In the genomic region with DNA sequence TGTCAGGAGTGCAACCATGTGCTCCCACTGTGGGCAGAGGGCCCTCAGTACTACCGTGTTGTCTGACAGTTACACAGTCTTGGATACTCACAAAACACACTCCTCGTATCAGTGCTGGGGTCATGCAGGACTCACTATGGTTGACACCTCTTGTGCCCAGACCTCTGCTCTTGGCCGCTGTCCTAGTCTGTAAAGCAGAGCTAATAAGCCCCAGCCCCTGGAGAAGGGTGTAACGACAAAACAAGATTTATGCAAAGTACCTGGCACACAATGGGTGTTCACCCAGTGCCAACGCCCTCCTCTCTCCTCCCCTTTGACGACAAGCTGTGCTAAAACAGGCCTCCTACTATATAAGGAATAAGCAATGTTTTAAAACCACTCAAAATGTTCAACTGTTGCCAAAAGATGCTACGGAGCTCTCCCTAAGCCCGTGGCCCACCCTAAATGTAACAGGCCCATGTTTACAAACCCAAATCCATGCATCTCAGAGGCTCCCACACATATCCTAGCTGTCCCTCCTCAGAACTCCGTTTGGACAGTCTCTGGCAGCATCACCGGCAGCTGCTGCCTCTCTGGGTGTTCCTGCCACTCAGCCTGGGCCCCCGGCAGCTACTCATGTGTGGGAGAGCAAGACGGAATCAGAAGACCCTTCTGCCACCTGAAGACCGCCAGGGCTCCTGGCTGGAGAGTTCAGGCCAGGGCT, we compare ENCODE assay signal across 18 cellular contexts.
DNase-seq lines count a peak whose midpoint lies in the region; ATAC-seq and TF ChIP-seq lines count a peak whose summit lies in the region.
"Had no signal": no experiment of that assay in that cellular context is flagged by ENCODE, and none has a peak within 500 bp of the region (broad histone marks: within the 10 kb centered on the region; RNA-seq: fewer than 3 reads in every experiment).

No MANE protein-coding gene starts in this region.

- no peak for TF ChIP-seq EP300 in transverse colon (IDR thresholded peaks at IDR 0.05; ENCODE audit: low read depth)

- TF ChIP-seq POLR2A in transverse colon (IDR thresholded peaks at IDR 0.05), result no peak

- DNase-seq in caudate nucleus (lab: John Stamatoyannopoulos, UW) (peak in 21 of 61 donors; percentile 17 to 74 (median 37)), mucosa of descending colon (peak in 1 of 3 donors; percentile 6), transverse colon (no peak), H9 (no peak), CD1c-positive myeloid dendritic cell (ENCODE audit: extremely low spot score) (no peak)
- DNase-seq: CD8-positive, alpha-beta memory T cell; effector memory CD4-positive, alpha-beta T cell; EL; KG1; mammary epithelial cell; NCI-H1417 treated with DMSO at 0.1 percent for 48 hours; OCI-M1; spleen; stimulated activated naive CD4-positive, alpha-beta T cell treated with Interleukin-2 at 50 U/mL for 16 hours had no signal

- H2BK5ac ChIP-seq in H9 (ENCODE audit: insufficient read length, low read length), result no peak overlapping the region

- H3K9me2 ChIP-seq in Loucy (replicated peaks; ENCODE audit: low read depth, low read length), result no peaks in the 10 kb centered on the region

- no peak overlapping the region for H2BK12ac ChIP-seq in H9 (ENCODE audit: insufficient read length, low read depth, low read length)

- no peak overlapping the region for H3K14ac ChIP-seq in H9 (ENCODE audit: insufficient read depth, low read length)

- no peak overlapping the region for H2BK120ac ChIP-seq in H9 (ENCODE audit: low read depth, low read length, poor library complexity, severe bottlenecking)

- H2AK5ac ChIP-seq in H9 (ENCODE audit: insufficient read length, low read length), result no peak overlapping the region

- no peak overlapping the region for H3K4ac ChIP-seq in H9 (ENCODE audit: low read depth, low read length)

- H4K20me1 ChIP-seq in Loucy (ENCODE audit: insufficient read depth, low read length, poor library complexity, severe bottlenecking) (no peaks in the 10 kb centered on the region), H9 (ENCODE audit: control insufficient read depth, insufficient read depth, insufficient read length) (no peaks in the 10 kb centered on the region)

- H3K23ac ChIP-seq in H9 (ENCODE audit: insufficient read length, low read depth, low read length), result no peak overlapping the region

- H3K23me2 ChIP-seq in H9 (ENCODE audit: insufficient read length, low read depth, low read length, poor library complexity, severe bottlenecking), result no peaks in the 10 kb centered on the region

- no peaks in the 10 kb centered on the region for H3K36me3 ChIP-seq in Loucy (ENCODE audit: insufficient read depth, low read length)
- H3K36me3 ChIP-seq in mucosa of descending colon (ENCODE audit: low read depth), result no peaks in the 10 kb centered on the region
- no peaks in the 10 kb centered on the region for H3K36me3 ChIP-seq in transverse colon
- H3K36me3 ChIP-seq: neutrophil, spleen had no signal

- no peak overlapping the region for H3T11ph ChIP-seq in H9 (ENCODE audit: low read length)

- H3K9ac ChIP-seq in Loucy (ENCODE audit: low read depth, low read length, poor library complexity, severe bottlenecking), result peak overlapping the region; percentile 75
- no peak overlapping the region for H3K9ac ChIP-seq in H9 (ENCODE audit: extremely low read depth, insufficient read length, low read length)

- no peak overlapping the region for H3K56ac ChIP-seq in H9 (ENCODE audit: insufficient read length, low read depth, low read length)

- H2AFZ ChIP-seq in Loucy (ENCODE audit: low read length), result no peak overlapping the region
- no peak overlapping the region for H2AFZ ChIP-seq in H9 (ENCODE audit: low read length)

- intact Hi-C loops in mucosa of descending colon (cut with DNase I, micrococcal nuclease), result no loop called here
- intact Hi-C loops in transverse colon (cut with DNase I; ENCODE audit: low total_unique reads), result no loop called here

- peaks cover 13 to 28% of the 10 kb centered on the region in 2 experiments for H3K4me1 Mint-ChIP-seq in H9
- H3K4me1 Mint-ChIP-seq: CD8-positive, alpha-beta memory T cell had no signal

- no peak overlapping the region for H2BK20ac ChIP-seq in H9 (ENCODE audit: low read depth, low read length, poor library complexity, severe bottlenecking)

- TF ChIP-seq CTCF in Loucy (conservative IDR thresholded peaks at IDR 0.05; ENCODE audit: low read length) (no peak), mucosa of descending colon (IDR thresholded peaks at IDR 0.05) (no peak), transverse colon (IDR thresholded peaks at IDR 0.05) (no peak), H9 (conservative IDR thresholded peaks at IDR 0.05) (no peak)

- no peaks in the 10 kb centered on the region; a peak in 1 of 7 replicates for H3K36me3 Mint-ChIP-seq in H9 (ENCODE audit: insufficient read depth in 1 of 3, low read depth in 3 of 3)
- H3K36me3 Mint-ChIP-seq: CD8-positive, alpha-beta memory T cell had no signal

- H3K79me2 ChIP-seq in Loucy (ENCODE audit: insufficient read depth, low read length) (no peaks in the 10 kb centered on the region), H9 (ENCODE audit: insufficient read depth, low read length) (no peaks in the 10 kb centered on the region)

- H3K4me3 Mint-ChIP-seq in H9, result no peak overlapping the region
- H3K4me3 Mint-ChIP-seq: CD8-positive, alpha-beta memory T cell had no signal

- H3K4me2 ChIP-seq in Loucy (ENCODE audit: low read depth, low read length, poor library complexity, severe bottlenecking) (peak overlapping the region; percentile 88), H9 (ENCODE audit: insufficient read depth, insufficient read length, low read length) (no peak overlapping the region)

- H3K4me3 ChIP-seq in Loucy (ENCODE audit: low read length, poor library complexity, severe bottlenecking) (peak overlapping the region; percentile 59), mucosa of descending colon (no peak overlapping the region), transverse colon (no peak overlapping the region)
- H3K4me3 ChIP-seq: spleen had no signal

- no peak overlapping the region for H2BK15ac ChIP-seq in H9 (ENCODE audit: low read depth, low read length)

- no peak overlapping the region for H4K91ac ChIP-seq in H9 (ENCODE audit: insufficient read length, low read depth, low read length)

- H3K18ac ChIP-seq in H9 (ENCODE audit: insufficient read length, low read depth, low read length), result no peak overlapping the region

- peaks cover 0 to 3% of the 10 kb centered on the region in 2 experiments; a peak in 3 of 5 replicates for H3K9me3 Mint-ChIP-seq in H9

- no peaks in the 10 kb centered on the region for H3K79me1 ChIP-seq in H9 (ENCODE audit: insufficient read depth, low read depth, low read length, poor library complexity, severe bottlenecking)

- no peak overlapping the region for H3K27ac Mint-ChIP-seq in H9

- in situ Hi-C loops in transverse colon (cut with MboI; ENCODE audit: low pct_ligation_motif_present in 1 of 4, low pct_unique_long_range_greater_than_20kb in 1 of 4, low sequenced_read_pairs in 3 of 4), result no loop called here

- H3K4me1 ChIP-seq in Loucy (ENCODE audit: insufficient read depth, low read length, poor library complexity, severe bottlenecking), result peaks cover 81% of the 10 kb centered on the region
- no peaks in the 10 kb centered on the region for H3K4me1 ChIP-seq in mucosa of descending colon (ENCODE audit: low read depth)
- peaks cover 0 to 14% (median 3%) of the 10 kb centered on the region in 4 donors for H3K4me1 ChIP-seq in transverse colon
- H3K4me1 ChIP-seq in H9 (ENCODE audit: insufficient read depth, low read length), result peaks cover 9% of the 10 kb centered on the region
- H3K4me1 ChIP-seq: spleen had no signal

- no peak overlapping the region for H4K5ac ChIP-seq in H9 (ENCODE audit: insufficient read length, low read depth, low read length)

- peaks cover 6% of the 10 kb centered on the region; the same call in 1 of the 2 replicates for H3F3A ChIP-seq in Loucy (ENCODE audit: low read depth)

- H3K27me3 Mint-ChIP-seq in H9 (ENCODE audit: low read depth), result peaks cover 6% of the 10 kb centered on the region

- no peak overlapping the region for H4K8ac ChIP-seq in H9 (replicated peaks; ENCODE audit: insufficient read length, low read depth, low read length)

- H3K9me3 ChIP-seq in Loucy (ENCODE audit: insufficient read depth, low read depth, low read length) (peaks cover 14% of the 10 kb centered on the region; the same call in 1 of the 2 replicates), mucosa of descending colon (no peaks in the 10 kb centered on the region), transverse colon (no peaks in the 10 kb centered on the region), H9 (ENCODE audit: control insufficient read depth, low read depth, low read length) (no peaks in the 10 kb centered on the region)
- H3K9me3 ChIP-seq: neutrophil, spleen had no signal

- peak; percentile 49 for ATAC-seq in mucosa of descending colon
- no peak for ATAC-seq in GM18498 (IDR thresholded peaks at IDR 0.05; ENCODE audit: unreplicated experiment)
- ATAC-seq: activated CD4-positive, CD25-positive, alpha-beta regulatory T cell treated with anti-CD3 and anti-CD28 coated beads, Interleukin-2, amount 50 U/mL, for 24 hours had no signal

- H3K27me3 ChIP-seq in Loucy (ENCODE audit: insufficient read depth, low read length, poor library complexity, severe bottlenecking) (no peaks in the 10 kb centered on the region), transverse colon (no peaks in the 10 kb centered on the region), H9 (ENCODE audit: insufficient read depth, low read length) (no peaks in the 10 kb centered on the region)
- H3K27me3 ChIP-seq: neutrophil had no signal

- WGBS in transverse colon (ENCODE audit: low coverage in 1 of 2), 2 donors, result 44 to 80% methylated on average over 1 to 13 of the region's 13 CpGs
- no CpG with 5 or more reads among the region's 13 CpGs for WGBS in H9 (ENCODE audit: extremely low coverage, insufficient read length, low lambda C conversion rate)

- peak overlapping the region; percentile 62 for H3K27ac ChIP-seq in caudate nucleus (ENCODE audit: low read depth, low read length)
- peak overlapping the region in 3 of 4 donors; percentile 31 to 63 (median 33) for H3K27ac ChIP-seq in transverse colon
- no peak overlapping the region for H3K27ac ChIP-seq in H9 (ENCODE audit: insufficient read length, low read depth, low read length)
- H3K27ac ChIP-seq: neutrophil, spleen had no signal
